In genomic region chrX:132837971-132838370, GRCh38 we compare ENCODE assay signal across 18 cellular contexts.
"Had no signal": no experiment of that assay in that cellular context is flagged by ENCODE, and none has a peak within 500 bp of the region (broad histone marks: within the 10 kb centered on the region; RNA-seq: fewer than 3 reads in every experiment).

No MANE protein-coding gene starts in this region.

- H3K36me3 ChIP-seq: esophagus squamous epithelium, heart left ventricle, left ventricle myocardium inferior, neural progenitor cell, upper lobe of left lung had no signal

- H3K4me1 ChIP-seq: esophagus squamous epithelium, heart left ventricle, left ventricle myocardium inferior, parathyroid adenoma, upper lobe of left lung had no signal

- H3K4me3 Mint-ChIP-seq: activated naive CD8-positive, alpha-beta T cell treated with anti-CD3 and anti-CD28 coated beads for 36 hours; memory B cell; neural progenitor cell; T-helper 2 cell treated with Interferon-gamma antibody and Interleukin-4, amounts not matched to agents 5 μg/mL and 100 μg/mL, for 36 hours had no signal

- H3K9ac ChIP-seq: neural progenitor cell, parathyroid adenoma had no signal

- DNase-seq: activated CD4-positive, alpha-beta T cell treated with anti-CD3 and anti-CD28 coated beads, Interleukin-2, amount 50 U/mL, for 4 hours; activated gamma-delta T cell treated with Interleukin-2 at 50 U/mL for 16 hours; activated naive CD8-positive, alpha-beta T cell treated with anti-CD3 and anti-CD28 coated beads for 36 hours; activated T-cell treated with anti-CD3 and anti-CD28 coated beads, Interleukin-2, amount 50 U/mL, for 48 hours; esophagus squamous epithelium; foreskin melanocyte; heart left ventricle; islet precursor cell; left ventricle myocardium inferior; right cardiac atrium; stimulated activated CD4-positive, alpha-beta T cell treated with anti-CD3 and anti-CD28 coated beads, Interleukin-2, amount 100 ng/mL, for 24 hours; stimulated activated naive CD4-positive, alpha-beta T cell; SW 1271; upper lobe of left lung had no signal

- H3K27ac ChIP-seq: esophagus squamous epithelium, heart left ventricle, left ventricle myocardium inferior, neural progenitor cell, parathyroid adenoma, upper lobe of left lung had no signal

- H3K27me3 ChIP-seq: neural progenitor cell, upper lobe of left lung had no signal

- H3K27me3 Mint-ChIP-seq: activated naive CD8-positive, alpha-beta T cell treated with anti-CD3 and anti-CD28 coated beads for 36 hours; memory B cell had no signal

- H3K36me3 Mint-ChIP-seq: activated naive CD8-positive, alpha-beta T cell treated with anti-CD3 and anti-CD28 coated beads for 36 hours; memory B cell; neural progenitor cell had no signal

- H3K27ac Mint-ChIP-seq: activated naive CD8-positive, alpha-beta T cell treated with anti-CD3 and anti-CD28 coated beads for 36 hours; memory B cell; T-helper 2 cell treated with Interferon-gamma antibody and Interleukin-4, amounts not matched to agents 5 μg/mL and 100 μg/mL, for 36 hours had no signal

- H3K9me3 ChIP-seq: esophagus squamous epithelium, heart left ventricle, left ventricle myocardium inferior, upper lobe of left lung had no signal

- H3K4me1 Mint-ChIP-seq: activated naive CD8-positive, alpha-beta T cell treated with anti-CD3 and anti-CD28 coated beads for 36 hours; memory B cell had no signal

- H3K9me3 Mint-ChIP-seq: activated naive CD8-positive, alpha-beta T cell treated with anti-CD3 and anti-CD28 coated beads for 36 hours; memory B cell; neural progenitor cell; T-helper 2 cell treated with Interferon-gamma antibody and Interleukin-4, amounts not matched to agents 5 μg/mL and 100 μg/mL, for 36 hours had no signal

- H3K4me3 ChIP-seq: esophagus squamous epithelium, heart left ventricle, left ventricle myocardium inferior, neural progenitor cell, upper lobe of left lung had no signal
